In genomic region chr13:52001120-52001731, GRCh38 we compare ENCODE assay signal across 8 cellular contexts. TPM values are rescaled to one million over a fixed set of nuclear protein-coding genes. Genes with fewer than 3 reads are reported as not detected.
DNase-seq lines count a peak whose midpoint lies in the region; ATAC-seq and TF ChIP-seq lines count a peak whose summit lies in the region.

No MANE protein-coding gene starts in this region.

- H3K9me3 ChIP-seq in BE2C (no peaks in the 10 kb centered on the region), aorta (ENCODE audit: control insufficient read depth, low read length) (no peaks in the 10 kb centered on the region)

- DNase-seq in BE2C = no peak
- peak; percentile 19 for DNase-seq in NCI-H446 treated with DMSO at 0.1 percent for 48 hours (lab: John Stamatoyannopoulos, UW)
- DNase-seq in left kidney (ENCODE audit: low read depth, low spot score) = peak; percentile 57
- no peak for DNase-seq in aorta
- no peak for DNase-seq in islet precursor cell

- peak overlapping the region in 2 of 5 experiments; percentile 24 to 75 for H3K27ac Mint-ChIP-seq in brain

- H3K27ac ChIP-seq in aorta (ENCODE audit: low read depth in 1 of 2, low read length in 2 of 2) = no peak overlapping the region

- no peak overlapping the region for H3K4me3 ChIP-seq in BE2C (ENCODE audit: low read depth, low read length)
- no peak overlapping the region for H3K4me3 ChIP-seq in aorta (ENCODE audit: low read length in 2 of 2)

- H3K27me3 ChIP-seq in BE2C (no peaks in the 10 kb centered on the region), aorta (ENCODE audit: control insufficient read depth in 1 of 2, insufficient read depth in 2 of 2, low read length in 1 of 2) (no peaks in the 10 kb centered on the region)

- ATAC-seq in GM18498 (IDR thresholded peaks at IDR 0.05; ENCODE audit: unreplicated experiment) = peak; percentile 83
- peak; percentile 82 for ATAC-seq in HG02973 (IDR thresholded peaks at IDR 0.05; ENCODE audit: unreplicated experiment)
- peak; percentile 54 for ATAC-seq in aorta (ENCODE audit: low FRiP score)

- peaks cover 51% of the 10 kb centered on the region for H3K4me1 Mint-ChIP-seq in brain

- intact Hi-C loops in aorta (cut with DNase I) = loop anchor here in 1 of 2 donors (5.0 kb wide), 1 partner anchor 126 kb away; the partner anchor contains the start of gene NEK5

- no peaks in the 10 kb centered on the region for H3K27me3 Mint-ChIP-seq in brain

- 55 to 56% methylated on average over 3 of the region's 3 CpGs for WGBS in aorta, 2 donors

- H3K36me3 ChIP-seq in BE2C = no peaks in the 10 kb centered on the region
- H3K36me3 ChIP-seq in aorta (ENCODE audit: control insufficient read depth in 1 of 2, insufficient read depth in 2 of 2, low read length in 1 of 2) = no peaks in the 10 kb centered on the region

- peaks cover 2% of the 10 kb centered on the region for H3K36me3 Mint-ChIP-seq in brain

- H3K4me1 ChIP-seq in BE2C (no peaks in the 10 kb centered on the region), aorta (ENCODE audit: control insufficient read depth in 1 of 2, insufficient read depth in 2 of 2, low read length in 2 of 2) (no peaks in the 10 kb centered on the region)

- TF ChIP-seq CTCF in BE2C (IDR thresholded peaks at IDR 0.05; ENCODE audit: low read depth, low read length) (peak; percentile 68), brain (conservative IDR thresholded peaks at IDR 0.05) (peak; percentile 61 to 66)

- H3K4me3 Mint-ChIP-seq in brain = peak overlapping the region in 1 of 5 experiments; percentile 36

- no peaks in the 10 kb centered on the region for H3K9me3 Mint-ChIP-seq in brain

RNA-seq across cellular contexts. Expression of gene ATP7B, which starts 10.0 kb away (rescaled TPM):
- polyA plus RNA-seq in BE2C (2012; ENCODE audit: insufficient read depth, insufficient read length, low read depth) = 2.6 TPM
- polyA plus RNA-seq in brain (ENCODE audit: insufficient read depth, low read depth, low replicate concordance) = 1.9 TPM
- total RNA-seq in aorta = 1 to 10 TPM; 9.7 to 9.8 TPM
- 1 to 10 TPM in 1 of 2 donors, under 1 TPM in 1; 0.75 to 3.0 TPM for polyA plus RNA-seq in aorta

RNA-seq across cellular contexts. Expression of gene ALG11, which starts 11.0 kb away (rescaled TPM):
- polyA plus RNA-seq in BE2C (2012; ENCODE audit: insufficient read depth, insufficient read length, low read depth) = 22.4 TPM
- polyA plus RNA-seq in brain (ENCODE audit: insufficient read depth, low read depth, low replicate concordance) = 5.1 TPM
- total RNA-seq in aorta = 10 to 100 TPM; 29.9 to 32.5 TPM
- 1 to 10 TPM; 7.1 to 7.6 TPM for polyA plus RNA-seq in aorta

RNA-seq across cellular contexts. Expression of gene UTP14C, which starts 23.3 kb away (rescaled TPM):
- polyA plus RNA-seq in BE2C (2012; ENCODE audit: insufficient read depth, insufficient read length, low read depth) = 11.5 TPM
- 4.9 TPM for polyA plus RNA-seq in brain (ENCODE audit: insufficient read depth, low read depth, low replicate concordance)
- 10 to 100 TPM; 14.5 to 18.0 TPM for total RNA-seq in aorta
- 1 to 10 TPM; 4.4 to 8.2 TPM for polyA plus RNA-seq in aorta

Comparison
In these comparisons a context has a peak if more than half of its experiments do, and no peak if none do; other contexts are left out.
1. DNase-seq: peak in NCI-H446 treated with DMSO at 0.1 percent for 48 hours (single experiment) and left kidney (single experiment); none in BE2C (single experiment), aorta (0 of 2) and islet precursor cell (single experiment).
2. Peak in every context shown above with its lines, with median percentiles within 50 percentile points of each other: ATAC-seq.